7 cellular contexts compared by ENCODE assay signal in the genomic region with DNA sequence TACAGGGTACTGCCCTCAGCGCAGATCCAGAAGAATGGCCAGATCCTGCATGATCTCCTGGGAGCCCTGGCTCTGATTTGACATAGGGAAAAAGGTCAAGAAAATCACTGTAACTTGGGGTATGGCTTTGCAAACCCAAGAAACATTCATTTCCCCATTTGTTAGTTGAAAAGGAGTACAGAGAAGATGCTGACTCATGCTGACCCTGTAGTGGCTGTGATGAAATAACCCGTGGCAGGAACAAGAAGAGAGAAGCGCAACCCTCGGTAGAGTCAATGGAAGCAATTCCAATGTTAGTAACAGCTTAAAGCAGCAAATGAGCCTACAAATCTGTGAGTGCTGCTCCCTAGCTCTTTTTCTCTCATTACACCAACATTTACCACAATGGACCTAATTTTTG.
A peak's percentile ranks its signal among the peaks of the same experiment; 100 is the strongest.
DNase-seq lines count a peak whose midpoint lies in the region; ATAC-seq and TF ChIP-seq lines count a peak whose summit lies in the region.

No MANE protein-coding gene starts in this region.

- no peak overlapping the region for H3K4me2 ChIP-seq in GM23248 (ENCODE audit: unreplicated experiment)
- H3K4me2 ChIP-seq in OCI-LY7 (ENCODE audit: low read length) = no peak overlapping the region

- no peaks in the 10 kb centered on the region for H3K4me1 Mint-ChIP-seq in activated T-cell treated with anti-CD3 and anti-CD28 coated beads, Interleukin-2, amount 50 U/mL, for 72 hours (ENCODE audit: low read depth)

- H3K36me3 ChIP-seq in GM23248 (ENCODE audit: low read depth) = no peaks in the 10 kb centered on the region
- H3K36me3 ChIP-seq in OCI-LY7 (ENCODE audit: insufficient read depth, low read length) = no peaks in the 10 kb centered on the region
- H3K36me3 ChIP-seq in thyroid gland = no peaks in the 10 kb centered on the region

- ATAC-seq in left cardiac atrium (peak; percentile 71 to 74), GM19463 (IDR thresholded peaks at IDR 0.05; ENCODE audit: unreplicated experiment) (no peak)
- no peak for ATAC-seq in activated T-cell treated with anti-CD3 and anti-CD28 coated beads, Interleukin-2, amount 50 U/mL, for 72 hours (replicated peaks in 1 of 2)

- no peak for TF ChIP-seq CTCF in OCI-LY7 (conservative IDR thresholded peaks at IDR 0.05; ENCODE audit: low read length)
- TF ChIP-seq CTCF in thyroid gland (IDR thresholded peaks at IDR 0.05) = no peak

- H3K79me2 ChIP-seq in GM23248 (ENCODE audit: insufficient read depth) (no peaks in the 10 kb centered on the region), OCI-LY7 (ENCODE audit: insufficient read depth, low read depth, low read length) (no peaks in the 10 kb centered on the region)

- H3K4me3 Mint-ChIP-seq in activated T-cell treated with anti-CD3 and anti-CD28 coated beads, Interleukin-2, amount 50 U/mL, for 72 hours = no peak overlapping the region

- POLR2A ChIA-PET in OCI-LY7 (lab: Charles Lee) = no interaction called here

- no peaks in the 10 kb centered on the region for H3K27me3 Mint-ChIP-seq in activated T-cell treated with anti-CD3 and anti-CD28 coated beads, Interleukin-2, amount 50 U/mL, for 72 hours (ENCODE audit: low read depth)

- no peaks in the 10 kb centered on the region for H4K20me1 ChIP-seq in GM23248 (ENCODE audit: insufficient read depth)
- H4K20me1 ChIP-seq in OCI-LY7 (ENCODE audit: insufficient read depth, low read length) = no peaks in the 10 kb centered on the region

- CTCF ChIA-PET in OCI-LY7 (lab: Charles Lee; ENCODE audit: unreplicated experiment) = no interaction called here

- H3K27me3 ChIP-seq in GM23248 (replicated peaks; ENCODE audit: insufficient read depth) (no peaks in the 10 kb centered on the region), thyroid gland (no peaks in the 10 kb centered on the region)

- DNase-seq in GM23248 (peak; percentile 37), OCI-LY7 (ENCODE audit: low spot score) (no peak), left cardiac atrium (peak; percentile 20), thyroid gland (peak; percentile 2 to 3)
- DNase-seq in stimulated activated CD8-positive, alpha-beta memory T cell treated with anti-CD3 and anti-CD28 coated beads, Interleukin-4, amount 100 ng/mL, for 48 hours = no peak
- no peak for DNase-seq in activated T-cell treated with anti-CD3 and anti-CD28 coated beads, Interleukin-2, amount 50 U/mL, for 72 hours

- no peak for TF ChIP-seq POLR2A in thyroid gland (IDR thresholded peaks at IDR 0.05)

- no TSS peak for BruUV-seq in OCI-LY7 (replicated peaks; lab: Mats Ljungman, UMichigan)

- no peak overlapping the region for H3K9ac ChIP-seq in GM23248

- no peak overlapping the region for H3K27ac ChIP-seq in GM23248
- no peak overlapping the region for H3K27ac ChIP-seq in OCI-LY7 (ENCODE audit: low read depth, low read length, poor library complexity, severe bottlenecking)
- no peak overlapping the region for H3K27ac ChIP-seq in thyroid gland

- H3K9me3 Mint-ChIP-seq in activated T-cell treated with anti-CD3 and anti-CD28 coated beads, Interleukin-2, amount 50 U/mL, for 72 hours = no peaks in the 10 kb centered on the region

- 84 to 91% methylated on average over 4 of the region's 4 CpGs for WGBS in GM23248 (ENCODE audit: low coverage in 1 of 2, low lambda C conversion rate in 2 of 2, missing lambda C conversion rate in 2 of 2), 2 experiments
- WGBS in thyroid gland, 2 donors = 85 to 87% methylated on average over 4 of the region's 4 CpGs

- no peaks in the 10 kb centered on the region for H3F3A ChIP-seq in GM23248 (ENCODE audit: insufficient read depth)

- no peak overlapping the region for H3K27ac Mint-ChIP-seq in activated T-cell treated with anti-CD3 and anti-CD28 coated beads, Interleukin-2, amount 50 U/mL, for 72 hours

- in situ Hi-C loops in GM23248 (cut with MboI) = no loop called here

- no peaks in the 10 kb centered on the region for H3K4me1 ChIP-seq in GM23248 (ENCODE audit: insufficient read depth)
- H3K4me1 ChIP-seq in OCI-LY7 (ENCODE audit: insufficient read depth, low read length, poor library complexity, severe bottlenecking) = no peaks in the 10 kb centered on the region
- no peaks in the 10 kb centered on the region for H3K4me1 ChIP-seq in thyroid gland

- H2AFZ ChIP-seq in GM23248 (no peak overlapping the region), OCI-LY7 (ENCODE audit: low read length) (peak overlapping the region; percentile 53)

- H3K9me3 ChIP-seq in GM23248 (ENCODE audit: low read depth) (no peaks in the 10 kb centered on the region), OCI-LY7 (ENCODE audit: low read length) (no peaks in the 10 kb centered on the region), thyroid gland (no peaks in the 10 kb centered on the region)

- H3K4me3 ChIP-seq in GM23248 (no peak overlapping the region), OCI-LY7 (ENCODE audit: low read depth, low read length, poor library complexity, severe bottlenecking) (no peak overlapping the region), thyroid gland (replicated peaks in 1 of 3) (no peak overlapping the region)

- H3K9me2 ChIP-seq in GM23248 (ENCODE audit: insufficient read depth) (0 out of 2 replicates have a peak, but pooled peaks cover 3% of the 10 kb centered on the region), OCI-LY7 (ENCODE audit: insufficient read depth, low read length) (no peaks in the 10 kb centered on the region)

- intact Hi-C loops in OCI-LY7 (cut with micrococcal nuclease; ENCODE audit: unreplicated experiment) = no loop called here
- intact Hi-C loops in left cardiac atrium (cut with DNase I) = no loop called here
- intact Hi-C loops in thyroid gland (cut with DNase I) = no loop called here

- H3K36me3 Mint-ChIP-seq in activated T-cell treated with anti-CD3 and anti-CD28 coated beads, Interleukin-2, amount 50 U/mL, for 72 hours (ENCODE audit: insufficient read depth in 2 of 2) = no peaks in the 10 kb centered on the region

Comparison
In these comparisons a context has a peak if more than half of its experiments do, and no peak if none do; other contexts are left out.
1. DNase-seq: peak in GM23248 (single experiment), left cardiac atrium (single experiment) and thyroid gland (2 of 2); none in OCI-LY7 (single experiment), stimulated activated CD8-positive, alpha-beta memory T cell treated with anti-CD3 and anti-CD28 coated beads, Interleukin-4, amount 100 ng/mL, for 48 hours (single experiment) and activated T-cell treated with anti-CD3 and anti-CD28 coated beads, Interleukin-2, amount 50 U/mL, for 72 hours (0 of 2).
2. ATAC-seq: peak in left cardiac atrium (2 of 2); none in GM19463 (single experiment) and activated T-cell treated with anti-CD3 and anti-CD28 coated beads, Interleukin-2, amount 50 U/mL, for 72 hours (0 of 2).